In genomic region chr17:1718362-1719165, GRCh38 we compare ENCODE assay signal across 6 cellular contexts. TPM values are rescaled to one million over a fixed set of nuclear protein-coding genes. Genes with fewer than 3 reads are reported as not detected.
DNase-seq lines count a peak whose midpoint lies in the region; ATAC-seq, FAIRE-seq and TF ChIP-seq lines count a peak whose summit lies in the region.

No MANE protein-coding gene starts in this region.

- H3K4me3 Mint-ChIP-seq in astrocyte (ENCODE audit: unreplicated experiment), result peak overlapping the region; percentile 67

- 68 to 79% (median 76%) methylated on average over 19 of the region's 19 CpGs for WGBS in ovary, 3 donors

- H3K36me3 ChIP-seq in H7 (replicated peaks; ENCODE audit: control insufficient read depth, insufficient read depth, low read length) (no peaks in the 10 kb centered on the region), astrocyte (ENCODE audit: insufficient read depth, low read length) (peaks cover 7% of the 10 kb centered on the region), ovary (no peaks in the 10 kb centered on the region)

- peak overlapping the region; percentile 35 for H3K27ac ChIP-seq in astrocyte (ENCODE audit: low read depth, low read length)
- peak overlapping the region in 1 of 2 donors; percentile 100 for H3K27ac ChIP-seq in ovary

- H3K9me3 ChIP-seq in astrocyte (ENCODE audit: insufficient read depth, low read depth, low read length) (no peaks in the 10 kb centered on the region), ovary (no peaks in the 10 kb centered on the region)

- H2AFZ ChIP-seq in astrocyte (ENCODE audit: low read depth, low read length), result no peak overlapping the region

- H3K4me3 ChIP-seq in H7 (ENCODE audit: insufficient read depth, low read depth, low read length) (no peak overlapping the region), astrocyte (ENCODE audit: insufficient read depth, low read depth, low read length) (no peak overlapping the region), ovary (no peak overlapping the region)

- no peak for FAIRE-seq in astrocyte (lab: Jason Lieb, UNC)

- peaks cover 23% of the 10 kb centered on the region for H3K79me2 ChIP-seq in astrocyte (ENCODE audit: insufficient read depth, low read length)

- H3K27me3 ChIP-seq in H7 (ENCODE audit: control insufficient read depth, insufficient read depth, low read length), result no peaks in the 10 kb centered on the region
- no peaks in the 10 kb centered on the region for H3K27me3 ChIP-seq in astrocyte (ENCODE audit: insufficient read depth, low read length)
- no peaks in the 10 kb centered on the region for H3K27me3 ChIP-seq in ovary

- TF ChIP-seq POLR2A in ovary (IDR thresholded peaks at IDR 0.05), result no peak

- DNase-seq in H7 (peak; percentile 24), astrocyte (ENCODE audit: low read depth) (no peak), ovary (peak in 4 of 5 donors; percentile 43 to 59 (median 58))

- intact Hi-C loops in ovary (cut with DNase I), result loop anchor here in 2 of 4 donors (10.0 kb wide), 2 partner anchors 144 to 146 kb away; no protein-coding TSS in a partner anchor

- peaks cover 10% of the 10 kb centered on the region for H3K36me3 Mint-ChIP-seq in astrocyte (ENCODE audit: low read depth, unreplicated experiment)

- ATAC-seq in GM19452 (IDR thresholded peaks at IDR 0.05; ENCODE audit: unreplicated experiment), result no peak
- ATAC-seq in GM21576 (IDR thresholded peaks at IDR 0.05; ENCODE audit: unreplicated experiment), result no peak
- ATAC-seq in HG02588 (IDR thresholded peaks at IDR 0.05; ENCODE audit: unreplicated experiment), result no peak

- TF ChIP-seq CTCF in astrocyte (IDR thresholded peaks at IDR 0.05; ENCODE audit: insufficient read depth, low read depth, low read length) (no peak), ovary (IDR thresholded peaks at IDR 0.05) (no peak)

- no peak overlapping the region for H3K9ac ChIP-seq in astrocyte (ENCODE audit: low read length)

- H3K4me1 Mint-ChIP-seq in astrocyte (ENCODE audit: low read depth, unreplicated experiment), result peaks cover 6% of the 10 kb centered on the region

- no peak overlapping the region for H3K4me2 ChIP-seq in astrocyte (ENCODE audit: low read length)

- H3K27me3 Mint-ChIP-seq in astrocyte (ENCODE audit: low read depth, unreplicated experiment), result no peaks in the 10 kb centered on the region

- no peaks in the 10 kb centered on the region for H3K9me3 Mint-ChIP-seq in astrocyte (ENCODE audit: unreplicated experiment)

- peaks cover 13% of the 10 kb centered on the region for H3K4me1 ChIP-seq in astrocyte (ENCODE audit: insufficient read depth, low read length)
- H3K4me1 ChIP-seq in ovary (ENCODE audit: insufficient read depth), result peaks cover 18% of the 10 kb centered on the region

- H4K20me1 ChIP-seq in astrocyte (ENCODE audit: insufficient read depth, low read length), result peaks cover 14% of the 10 kb centered on the region

- peak overlapping the region; percentile 99 for H3K27ac Mint-ChIP-seq in astrocyte (ENCODE audit: unreplicated experiment)

- no peak for TF ChIP-seq EP300 in ovary (IDR thresholded peaks at IDR 0.05)

RNA-seq across cellular contexts. Expression of gene WDR81, which starts 5.9 kb away (rescaled TPM):
- total RNA-seq in H7 (2014; rRNA removed; shearing (Covaris generic)), result 13.2 and 14.3 TPM in 2 replicates
- 12.3 and 13.9 TPM in 2 replicates for total RNA-seq in astrocyte
- 10 to 100 TPM; 26.7 to 59.4 (median 36.2) TPM for total RNA-seq in ovary
- 10 to 100 TPM in 1 of 2 donors, 1 to 10 TPM in 1; 1.3 to 41.0 TPM for polyA plus RNA-seq in ovary

RNA-seq across cellular contexts. Expression of gene TLCD2, which starts 8.4 kb away (rescaled TPM):
- 0.04 and 0.45 TPM in 2 replicates for total RNA-seq in H7 (2014; rRNA removed; shearing (Covaris generic))
- 5.9 and 6.0 TPM in 2 replicates for total RNA-seq in astrocyte
- total RNA-seq in ovary, result 1 to 10 TPM; 1.5 to 9.1 (median 5.6) TPM
- polyA plus RNA-seq in ovary, result 1 to 10 TPM; 2.0 to 5.7 TPM

RNA-seq across cellular contexts. Expression of gene SERPINF2, which starts 24.1 kb away (rescaled TPM):
- 0.52 and 0.74 TPM in 2 replicates for total RNA-seq in H7 (2014; rRNA removed; shearing (Covaris generic))
- total RNA-seq in astrocyte (0.11 and 0.29 TPM in 2 replicates), ovary (10 to 100 TPM in 3 of 7 donors, 1 to 10 TPM in 4; 2.6 to 45.2 (median 4.5) TPM)
- 1 to 10 TPM; 1.7 to 9.4 TPM for polyA plus RNA-seq in ovary

RNA-seq across cellular contexts. Expression of gene PRPF8, which starts 33.9 kb away (rescaled TPM):
- 128 and 146 TPM in 2 replicates for total RNA-seq in H7 (2014; rRNA removed; shearing (Covaris generic))
- total RNA-seq in astrocyte (202 TPM in 2 replicates), ovary (100 to 1,000 TPM; 146 to 379 (median 290) TPM)
- polyA plus RNA-seq in ovary, result 100 to 1,000 TPM; 150 to 186 TPM

RNA-seq across cellular contexts. Expression of gene SERPINF1, which starts 43.3 kb away (rescaled TPM):
- total RNA-seq in H7 (2014; rRNA removed; shearing (Covaris generic)), result 30.3 and 33.4 TPM in 2 replicates
- total RNA-seq in astrocyte (26.6 and 43.8 TPM in 2 replicates), ovary (100 to 1,000 TPM; 342 to 965 (median 417) TPM)
- polyA plus RNA-seq in ovary, result 100 to 1,000 TPM; 439 to 670 TPM
